Comparison of ENCODE assay signal across 16 cellular contexts in the genomic region with DNA sequence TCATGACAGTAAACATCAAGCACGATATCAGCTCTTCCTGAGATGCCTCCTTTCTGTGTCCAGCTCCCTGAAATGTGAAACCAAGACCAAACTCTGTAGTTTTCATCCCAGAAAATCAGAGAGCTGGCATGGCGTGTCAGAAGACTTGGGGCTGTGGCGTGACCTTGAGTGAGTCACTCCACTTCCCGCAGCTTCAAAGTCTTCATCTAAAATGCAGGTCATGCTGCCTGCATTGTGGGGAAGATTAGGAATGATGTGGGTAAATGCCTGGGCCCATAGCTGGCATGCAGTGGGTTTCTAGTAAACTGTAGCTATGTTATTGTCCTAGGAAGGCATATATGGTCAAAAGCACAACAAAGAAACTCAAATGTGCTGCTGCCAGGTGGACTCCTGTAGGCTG. TPM values are rescaled to one million over a fixed set of nuclear protein-coding genes. Genes with fewer than 3 reads are reported as not detected.
DNase-seq lines count a peak whose midpoint lies in the region; ATAC-seq and TF ChIP-seq lines count a peak whose summit lies in the region.
"Had no signal": no experiment of that assay in that cellular context is flagged by ENCODE, and none has a peak within 500 bp of the region (broad histone marks: within the 10 kb centered on the region; RNA-seq: fewer than 3 reads in every experiment).

No MANE protein-coding gene starts in this region.

- H2AFZ ChIP-seq in HCT116 (ENCODE audit: low read depth, low read length, poor library complexity, severe bottlenecking): peak overlapping the region; percentile 65

- H3K4me2 ChIP-seq in HCT116 (ENCODE audit: low read length): peak overlapping the region; percentile 70

- H3K27me3 Mint-ChIP-seq in natural killer cell treated with Interleukin-12 subunit alpha and Interleukin-12 subunit beta and Interleukin-15 and Interleukin-18, amount 100 ng/mL, for 72 hours: no peaks in the 10 kb centered on the region
- H3K27me3 Mint-ChIP-seq: activated T-helper 17 cell treated with anti-CD3 and anti-CD28 coated beads, Interleukin-2, amount 50 U/mL, for 72 hours had no signal

- TF ChIP-seq CTCF in HCT116 (IDR thresholded peaks at IDR 0.05 in 2 of 3, conservative IDR thresholded peaks at IDR 0.05 in 1 of 3; ENCODE audit: borderline replicate concordance in 1 of 3, insufficient read depth in 1 of 3, low read depth in 2 of 3, low read length in 2 of 3) (no peak), adrenal gland (IDR thresholded peaks at IDR 0.05) (no peak), vagina (IDR thresholded peaks at IDR 0.05) (no peak)

- TF ChIP-seq RAD21 in HCT116 (IDR thresholded peaks at IDR 0.05; ENCODE audit: low read depth): no peak

- H3K9ac ChIP-seq in HCT116 (ENCODE audit: low read length): 0 out of 2 replicates have a peak overlapping the region, but pooled peaks have one; percentile 3

- ATAC-seq in HCT116: peak; percentile 86
- no peak for ATAC-seq in natural killer cell treated with Interleukin-12 subunit alpha and Interleukin-12 subunit beta and Interleukin-15 and Interleukin-18, amount 100 ng/mL, for 72 hours
- ATAC-seq: activated T-helper 17 cell treated with anti-CD3 and anti-CD28 coated beads, Interleukin-2, amount 50 U/mL, for 72 hours; body of pancreas; stimulated activated naive CD8-positive, alpha-beta T cell treated with anti-CD3 and anti-CD28 coated beads, Interleukin-15, Interleukin-2, amounts not matched to agents 100 U/mL and 50 U/mL, for 24 hours had no signal

- H3K79me2 ChIP-seq in HCT116 (ENCODE audit: insufficient read depth, low read length): no peaks in the 10 kb centered on the region

- H3K27ac Mint-ChIP-seq in natural killer cell treated with Interleukin-12 subunit alpha and Interleukin-12 subunit beta and Interleukin-15 and Interleukin-18, amount 100 ng/mL, for 72 hours: no peak overlapping the region
- H3K27ac Mint-ChIP-seq: activated T-helper 17 cell treated with anti-CD3 and anti-CD28 coated beads, Interleukin-2, amount 50 U/mL, for 72 hours had no signal

- H3K4me1 ChIP-seq in HCT116 (ENCODE audit: control insufficient read depth in 1 of 2, insufficient read depth in 2 of 2, low read length in 2 of 2) (peaks cover 14 to 26% of the 10 kb centered on the region in 2 experiments), adrenal gland (replicated peaks in 1 of 2) (peaks cover 0 to 6% of the 10 kb centered on the region in 2 donors), vagina (no peaks in the 10 kb centered on the region)
- H3K4me1 ChIP-seq: body of pancreas had no signal

- RAD21 ChIA-PET in HCT116 (lab: Charles Lee; ENCODE audit: low non-redundant PET in 1 of 2, low total read pairs in 2 of 2, uncharacterized antibody in 2 of 2, unreplicated experiment in 2 of 2): no interaction called here

- peak; percentile 25 for DNase-seq in AG08396 (ENCODE audit: low spot score)
- peak; percentile 4 for DNase-seq in HCT116 (ENCODE audit: low read depth, low spot score)
- peak; percentile 42 to 82 (median 72) for DNase-seq in adrenal gland
- DNase-seq in glomerular endothelial cell (ENCODE audit: extremely low read depth, low read depth, low spot score): peak; percentile 52
- DNase-seq in Kasumi-1 (lab: John Stamatoyannopoulos, UW): no peak
- no peak for DNase-seq in NCI-H1105 treated with DMSO at 0.1 percent for 48 hours (lab: John Stamatoyannopoulos, UW)
- no peak for DNase-seq in vagina (ENCODE audit: extremely low spot score in 2 of 2)
- no peak for DNase-seq in natural killer cell treated with Interleukin-12 subunit alpha and Interleukin-12 subunit beta and Interleukin-15 and Interleukin-18, amount 100 ng/mL, for 72 hours (ENCODE audit: low spot score)
- DNase-seq: activated CD4-positive, alpha-beta T cell treated with anti-CD3 and anti-CD28 coated beads for 4 hours; body of pancreas; C1 segment of cervical spinal cord; NCI-H2171 treated with DMSO at 0.1 percent for 48 hours; stimulated activated CD4-positive, alpha-beta T cell treated with anti-CD3 and anti-CD28 coated beads, Interleukin-4, amount 100 ng/mL, for 24 hours; stimulated activated naive CD8-positive, alpha-beta T cell treated with anti-CD3 and anti-CD28 coated beads, Interleukin-15, Interleukin-2, amounts not matched to agents 100 U/mL and 50 U/mL, for 24 hours; T-helper 1 cell had no signal

- H3K4me3 ChIP-seq in HCT116 (replicated peaks in 1 of 2; ENCODE audit: low read depth in 1 of 2, low read length in 2 of 2) (peak overlapping the region in 1 of 2 experiments; percentile 22; a peak in 2 of 4 replicates), adrenal gland (no peak overlapping the region), vagina (no peak overlapping the region)
- H3K4me3 ChIP-seq: body of pancreas had no signal

- H3K9me3 Mint-ChIP-seq in natural killer cell treated with Interleukin-12 subunit alpha and Interleukin-12 subunit beta and Interleukin-15 and Interleukin-18, amount 100 ng/mL, for 72 hours: peaks cover 6% of the 10 kb centered on the region

- no peaks in the 10 kb centered on the region for H3K4me1 Mint-ChIP-seq in natural killer cell treated with Interleukin-12 subunit alpha and Interleukin-12 subunit beta and Interleukin-15 and Interleukin-18, amount 100 ng/mL, for 72 hours (ENCODE audit: low read depth in 2 of 2)
- H3K4me1 Mint-ChIP-seq: activated T-helper 17 cell treated with anti-CD3 and anti-CD28 coated beads, Interleukin-2, amount 50 U/mL, for 72 hours had no signal

- no peaks in the 10 kb centered on the region for H3K9me2 ChIP-seq in HCT116 (ENCODE audit: insufficient read depth)

- POLR2A ChIA-PET in HCT116 (lab: Charles Lee): no interaction called here

- 47 to 75% (median 51%) methylated on average over 4 of the region's 4 CpGs for WGBS in adrenal gland, 4 donors

- H3K27ac ChIP-seq in HCT116 (ENCODE audit: low read depth, low read length) (no peak overlapping the region), adrenal gland (peak overlapping the region in 2 of 5 donors; percentile 65 to 83), vagina (no peak overlapping the region)
- H3K27ac ChIP-seq: body of pancreas had no signal

- no peak overlapping the region for H3K4me3 Mint-ChIP-seq in natural killer cell treated with Interleukin-12 subunit alpha and Interleukin-12 subunit beta and Interleukin-15 and Interleukin-18, amount 100 ng/mL, for 72 hours
- H3K4me3 Mint-ChIP-seq: activated T-helper 17 cell treated with anti-CD3 and anti-CD28 coated beads, Interleukin-2, amount 50 U/mL, for 72 hours had no signal

- H3K9me3 ChIP-seq in HCT116 (ENCODE audit: control insufficient read depth in 1 of 2, insufficient read depth in 1 of 2, low read depth in 1 of 2, low read length in 2 of 2) (peaks cover 4 to 9% of the 10 kb centered on the region in 2 experiments; a peak in 1 of 4 replicates), adrenal gland (replicated peaks in 1 of 3) (no peaks in the 10 kb centered on the region), vagina (no peaks in the 10 kb centered on the region)
- H3K9me3 ChIP-seq: body of pancreas had no signal

- intact Hi-C loops in HCT116 (cut with micrococcal nuclease) (no loop called here), adrenal gland (cut with DNase I) (no loop called here), vagina (cut with DNase I) (no loop called here)

- TF ChIP-seq POLR2A in HCT116 (IDR thresholded peaks at IDR 0.05; ENCODE audit: borderline replicate concordance, extremely low read depth, insufficient read depth, insufficient read length): no peak
- TF ChIP-seq POLR2A in adrenal gland (IDR thresholded peaks at IDR 0.05): no peak
- TF ChIP-seq POLR2A in vagina (IDR thresholded peaks at IDR 0.05): no peak

- no peaks in the 10 kb centered on the region for H4K20me1 ChIP-seq in HCT116 (ENCODE audit: insufficient read depth)

- BruUV-seq in HCT116 (replicated peaks; lab: Mats Ljungman, UMichigan): no TSS peak

- H3K36me3 Mint-ChIP-seq in natural killer cell treated with Interleukin-12 subunit alpha and Interleukin-12 subunit beta and Interleukin-15 and Interleukin-18, amount 100 ng/mL, for 72 hours: peaks cover 42% of the 10 kb centered on the region

- H3K27me3 ChIP-seq in HCT116 (ENCODE audit: insufficient read depth, low read length) (no peaks in the 10 kb centered on the region), adrenal gland (no peaks in the 10 kb centered on the region), vagina (no peaks in the 10 kb centered on the region)
- H3K27me3 ChIP-seq: body of pancreas had no signal

- CTCF ChIA-PET in HCT116 (lab: Charles Lee): interaction anchor here (1.0 to 5.5 kb wide), 5 partner anchors 14 to 41 kb away, joined by 3 to 37 read pairs (median 3); no protein-coding TSS in a partner anchor

- no peaks in the 10 kb centered on the region for H3K36me3 ChIP-seq in HCT116 (ENCODE audit: control insufficient read depth in 1 of 2, insufficient read depth in 2 of 2, low read length in 2 of 2)
- H3K36me3 ChIP-seq in adrenal gland (replicated peaks in 1 of 2): no peaks in the 10 kb centered on the region
- H3K36me3 ChIP-seq in vagina: peaks cover 0 to 36% of the 10 kb centered on the region in 2 donors

TF ChIP-seq in HCT116, 20 proteins besides CTCF, POLR2A, EP300 and RAD21 (continues in another document):
- TF ChIP-seq TCF7L2 (IDR thresholded peaks at IDR 0.05; ENCODE audit: borderline replicate concordance, extremely low read depth, insufficient read depth, insufficient read length) (peak; percentile 91), ELF1 (IDR thresholded peaks at IDR 0.05; ENCODE audit: borderline replicate concordance, low read depth) (no peak), POLR2AphosphoS5 (IDR thresholded peaks at IDR 0.05; ENCODE audit: low read depth, low read length) (no peak), EZH2 (IDR thresholded peaks at IDR 0.05) (no peak), YY1 (IDR thresholded peaks at IDR 0.05; ENCODE audit: extremely low read depth, insufficient replicate concordance, low read depth, low read length) (no peak)
- TF ChIP-seq, protein P1, sequence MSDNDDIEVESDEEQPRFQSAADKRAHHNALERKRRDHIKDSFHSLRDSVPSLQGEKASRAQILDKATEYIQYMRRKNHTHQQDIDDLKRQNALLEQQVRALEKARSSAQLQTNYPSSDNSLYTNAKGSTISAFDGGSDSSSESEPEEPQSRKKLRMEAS (IDR thresholded peaks at IDR 0.05): 0 out of 2 replicates have a peak, but pooled peaks have one; percentile 2

RNA-seq across cellular contexts. Expression of a gene that starts 28.8 kb away (rescaled TPM):
- 0.30 TPM for total RNA-seq in HCT116 (2021; ENCODE audit: unreplicated experiment)
- 0.03 and 0.12 TPM in 2 replicates for polyA plus RNA-seq in HCT116 (2012)
- total RNA-seq in adrenal gland: 10 to 100 TPM in 3 of 8 donors, 1 to 10 TPM in 5; 2.5 to 29.1 (median 8.5) TPM
- polyA plus RNA-seq in adrenal gland: 10 to 100 TPM in 1 of 3 donors, 1 to 10 TPM in 2; 3.5 to 30.4 (median 9.5) TPM
- 35.9 and 80.4 TPM in 2 replicates for total RNA-seq in glomerular endothelial cell
- total RNA-seq in vagina: 14.0 TPM
- total RNA-seq in natural killer cell treated with Interleukin-12 subunit alpha and Interleukin-12 subunit beta and Interleukin-15 and Interleukin-18, amount 100 ng/mL, for 72 hours: 10 to 100 TPM; 59.2 to 69.7 TPM

RNA-seq across cellular contexts. Expression of a gene that starts 49.4 kb away (rescaled TPM):
- not detected for total RNA-seq in HCT116 (2021; ENCODE audit: unreplicated experiment)
- 0.55 and 0.62 TPM in 2 replicates for polyA plus RNA-seq in HCT116 (2012)
- total RNA-seq in adrenal gland: 10 to 100 TPM in 3 of 8 donors, 1 to 10 TPM in 5; 4.3 to 20.0 (median 7.7) TPM
- polyA plus RNA-seq in adrenal gland: 1 to 10 TPM; 2.8 to 8.4 (median 4.7) TPM
- total RNA-seq in glomerular endothelial cell: 0.34 and 3.2 TPM in 2 replicates
- 8.3 TPM for total RNA-seq in vagina
- total RNA-seq in natural killer cell treated with Interleukin-12 subunit alpha and Interleukin-12 subunit beta and Interleukin-15 and Interleukin-18, amount 100 ng/mL, for 72 hours: 1 to 10 TPM in 1 of 2 donors, not detected in 1; 1.2 TPM

Comparison
In these comparisons a context has a peak if more than half of its experiments do, and no peak if none do; other contexts are left out.
1. DNase-seq: peak in AG08396 (single experiment), HCT116 (single experiment), adrenal gland (7 of 7) and glomerular endothelial cell (single experiment); none in Kasumi-1 (0 of 2), NCI-H1105 treated with DMSO at 0.1 percent for 48 hours (single experiment), vagina (0 of 2) and natural killer cell treated with Interleukin-12 subunit alpha and Interleukin-12 subunit beta and Interleukin-15 and Interleukin-18, amount 100 ng/mL, for 72 hours (single experiment).